Comparison of ENCODE assay signal across 1 cellular context in the genomic region with DNA sequence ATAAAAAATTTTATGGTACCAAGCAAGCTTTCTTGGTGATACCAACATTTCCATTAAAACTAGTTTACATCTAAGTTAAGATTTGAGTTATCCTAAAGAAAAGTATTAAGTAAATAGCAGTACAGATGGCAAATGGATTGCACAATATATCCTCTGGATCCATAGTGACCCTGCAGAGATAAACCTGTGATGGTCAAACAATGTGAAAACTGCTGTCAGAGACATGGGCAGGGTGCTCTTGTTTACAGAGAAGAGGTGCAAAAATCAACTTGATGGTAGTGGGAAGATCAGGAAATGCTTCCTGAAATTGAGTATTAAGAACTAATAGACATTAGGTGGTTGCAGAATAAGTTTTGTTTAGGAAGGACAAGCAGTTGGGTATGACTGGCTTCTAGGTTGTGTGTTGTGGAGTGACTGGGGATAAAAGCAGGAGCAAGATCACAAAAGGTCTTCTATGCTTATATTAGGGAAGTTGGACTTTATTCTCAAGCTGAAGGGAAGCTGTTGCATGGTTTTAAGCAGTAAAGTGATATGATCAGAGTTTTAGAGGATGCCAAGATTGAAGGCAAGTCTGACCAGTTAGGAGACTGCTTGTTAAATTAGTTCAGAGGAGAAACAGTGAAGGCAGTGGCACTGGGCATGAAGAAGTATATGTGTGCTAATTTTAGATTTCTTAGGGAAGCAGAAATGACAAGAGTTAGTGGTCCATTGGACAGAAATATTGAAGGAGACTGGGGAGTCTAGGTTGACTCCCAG.
TF ChIP-seq lines count a peak whose summit lies in the region.

No MANE protein-coding gene starts in this region.

TF ChIP-seq in HepG2, 621 proteins besides CTCF, POLR2A, EP300 and RAD21 (continued from another document and continues in another):
- TF ChIP-seq, protein P1, sequence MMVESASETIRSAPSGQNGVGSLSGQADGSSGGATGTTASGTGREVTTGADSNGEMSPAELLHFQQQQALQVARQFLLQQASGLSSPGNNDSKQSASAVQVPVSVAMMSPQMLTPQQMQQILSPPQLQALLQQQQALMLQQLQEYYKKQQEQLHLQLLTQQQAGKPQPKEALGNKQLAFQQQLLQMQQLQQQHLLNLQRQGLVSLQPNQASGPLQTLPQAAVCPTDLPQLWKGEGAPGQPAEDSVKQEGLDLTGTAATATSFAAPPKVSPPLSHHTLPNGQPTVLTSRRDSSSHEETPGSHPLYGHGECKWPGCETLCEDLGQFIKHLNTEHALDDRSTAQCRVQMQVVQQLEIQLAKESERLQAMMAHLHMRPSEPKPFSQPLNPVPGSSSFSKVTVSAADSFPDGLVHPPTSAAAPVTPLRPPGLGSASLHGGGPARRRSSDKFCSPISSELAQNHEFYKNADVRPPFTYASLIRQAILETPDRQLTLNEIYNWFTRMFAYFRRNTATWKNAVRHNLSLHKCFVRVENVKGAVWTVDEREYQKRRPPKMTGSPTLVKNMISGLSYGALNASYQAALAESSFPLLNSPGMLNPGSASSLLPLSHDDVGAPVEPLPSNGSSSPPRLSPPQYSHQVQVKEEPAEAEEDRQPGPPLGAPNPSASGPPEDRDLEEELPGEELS (CRISPR knock-in tag; IDR thresholded peaks at IDR 0.05): peak; percentile 96
- TF ChIP-seq BCL6 (CRISPR knock-in tag; IDR thresholded peaks at IDR 0.05) (peak; percentile 67), HOXA3 (CRISPR knock-in tag; IDR thresholded peaks at IDR 0.05) (peak; percentile 61), UBTF (CRISPR knock-in tag; IDR thresholded peaks at IDR 0.05) (no peak), MXD4 (CRISPR knock-in tag; IDR thresholded peaks at IDR 0.05) (no peak), EHMT2 (IDR thresholded peaks at IDR 0.05; ENCODE audit: borderline replicate concordance, low read depth, low read length) (peak; percentile 79; the same call in 1 of the 2 replicates), ZNF138 (CRISPR knock-in tag; IDR thresholded peaks at IDR 0.05; ENCODE audit: low read depth) (no peak), HNRNPUL1 (IDR thresholded peaks at IDR 0.05; ENCODE audit: low read depth, low read length) (no peak), SUZ12 (IDR thresholded peaks at IDR 0.05; ENCODE audit: low read depth, low read length) (no peak), NFRKB (IDR thresholded peaks at IDR 0.05) (no peak), SCMH1 (CRISPR knock-in tag; IDR thresholded peaks at IDR 0.05; ENCODE audit: borderline replicate concordance) (no peak), ZBTB8A (CRISPR knock-in tag; IDR thresholded peaks at IDR 0.05; ENCODE audit: borderline replicate concordance, low read depth) (no peak), RFX5 (IDR thresholded peaks at IDR 0.05; ENCODE audit: low read depth, low read length) (no peak), KDM6A (CRISPR knock-in tag; IDR thresholded peaks at IDR 0.05; ENCODE audit: low read depth) (0 out of 2 replicates have a peak, but pooled peaks have one; percentile 24), DNMT3B (CRISPR knock-in tag; conservative IDR thresholded peaks at IDR 0.05) (no peak), ZNF343 (CRISPR knock-in tag; IDR thresholded peaks at IDR 0.05) (no peak), PPARG (CRISPR knock-in tag; conservative IDR thresholded peaks at IDR 0.05) (peak; percentile 66; the same call in 1 of the 2 replicates), TCF7 (IDR thresholded peaks at IDR 0.05; ENCODE audit: low read depth) (peak; percentile 57; the same call in 1 of the 2 replicates), IRX3 (CRISPR knock-in tag; IDR thresholded peaks at IDR 0.05; ENCODE audit: borderline replicate concordance, low read depth) (no peak), ZHX2 (IDR thresholded peaks at IDR 0.05; ENCODE audit: low read depth) (no peak), ZHX2 (CRISPR knock-in tag; IDR thresholded peaks at IDR 0.05; ENCODE audit: borderline replicate concordance) (no peak), ZNF510 (CRISPR knock-in tag; IDR thresholded peaks at IDR 0.05; ENCODE audit: low read depth) (no peak), LCORL (IDR thresholded peaks at IDR 0.05) (no peak), LCORL (CRISPR knock-in tag; IDR thresholded peaks at IDR 0.05) (peak; percentile 62; the same call in 1 of the 2 replicates), ZNF724P (CRISPR knock-in tag; IDR thresholded peaks at IDR 0.05; ENCODE audit: borderline replicate concordance) (no peak), NFKBIZ (CRISPR knock-in tag; IDR thresholded peaks at IDR 0.05) (no peak), SP1 (IDR thresholded peaks at IDR 0.05) (no peak), SP1 (CRISPR knock-in tag; IDR thresholded peaks at IDR 0.05) (no peak)
- TF ChIP-seq, protein P2, sequence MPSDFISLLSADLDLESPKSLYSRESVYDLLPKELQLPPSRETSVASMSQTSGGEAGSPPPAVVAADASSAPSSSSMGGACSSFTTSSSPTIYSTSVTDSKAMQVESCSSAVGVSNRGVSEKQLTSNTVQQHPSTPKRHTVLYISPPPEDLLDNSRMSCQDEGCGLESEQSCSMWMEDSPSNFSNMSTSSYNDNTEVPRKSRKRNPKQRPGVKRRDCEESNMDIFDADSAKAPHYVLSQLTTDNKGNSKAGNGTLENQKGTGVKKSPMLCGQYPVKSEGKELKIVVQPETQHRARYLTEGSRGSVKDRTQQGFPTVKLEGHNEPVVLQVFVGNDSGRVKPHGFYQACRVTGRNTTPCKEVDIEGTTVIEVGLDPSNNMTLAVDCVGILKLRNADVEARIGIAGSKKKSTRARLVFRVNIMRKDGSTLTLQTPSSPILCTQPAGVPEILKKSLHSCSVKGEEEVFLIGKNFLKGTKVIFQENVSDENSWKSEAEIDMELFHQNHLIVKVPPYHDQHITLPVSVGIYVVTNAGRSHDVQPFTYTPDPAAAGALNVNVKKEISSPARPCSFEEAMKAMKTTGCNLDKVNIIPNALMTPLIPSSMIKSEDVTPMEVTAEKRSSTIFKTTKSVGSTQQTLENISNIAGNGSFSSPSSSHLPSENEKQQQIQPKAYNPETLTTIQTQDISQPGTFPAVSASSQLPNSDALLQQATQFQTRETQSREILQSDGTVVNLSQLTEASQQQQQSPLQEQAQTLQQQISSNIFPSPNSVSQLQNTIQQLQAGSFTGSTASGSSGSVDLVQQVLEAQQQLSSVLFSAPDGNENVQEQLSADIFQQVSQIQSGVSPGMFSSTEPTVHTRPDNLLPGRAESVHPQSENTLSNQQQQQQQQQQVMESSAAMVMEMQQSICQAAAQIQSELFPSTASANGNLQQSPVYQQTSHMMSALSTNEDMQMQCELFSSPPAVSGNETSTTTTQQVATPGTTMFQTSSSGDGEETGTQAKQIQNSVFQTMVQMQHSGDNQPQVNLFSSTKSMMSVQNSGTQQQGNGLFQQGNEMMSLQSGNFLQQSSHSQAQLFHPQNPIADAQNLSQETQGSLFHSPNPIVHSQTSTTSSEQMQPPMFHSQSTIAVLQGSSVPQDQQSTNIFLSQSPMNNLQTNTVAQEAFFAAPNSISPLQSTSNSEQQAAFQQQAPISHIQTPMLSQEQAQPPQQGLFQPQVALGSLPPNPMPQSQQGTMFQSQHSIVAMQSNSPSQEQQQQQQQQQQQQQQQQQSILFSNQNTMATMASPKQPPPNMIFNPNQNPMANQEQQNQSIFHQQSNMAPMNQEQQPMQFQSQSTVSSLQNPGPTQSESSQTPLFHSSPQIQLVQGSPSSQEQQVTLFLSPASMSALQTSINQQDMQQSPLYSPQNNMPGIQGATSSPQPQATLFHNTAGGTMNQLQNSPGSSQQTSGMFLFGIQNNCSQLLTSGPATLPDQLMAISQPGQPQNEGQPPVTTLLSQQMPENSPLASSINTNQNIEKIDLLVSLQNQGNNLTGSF (CRISPR knock-in tag; IDR thresholded peaks at IDR 0.05): no peak
- TF ChIP-seq, protein P3, sequence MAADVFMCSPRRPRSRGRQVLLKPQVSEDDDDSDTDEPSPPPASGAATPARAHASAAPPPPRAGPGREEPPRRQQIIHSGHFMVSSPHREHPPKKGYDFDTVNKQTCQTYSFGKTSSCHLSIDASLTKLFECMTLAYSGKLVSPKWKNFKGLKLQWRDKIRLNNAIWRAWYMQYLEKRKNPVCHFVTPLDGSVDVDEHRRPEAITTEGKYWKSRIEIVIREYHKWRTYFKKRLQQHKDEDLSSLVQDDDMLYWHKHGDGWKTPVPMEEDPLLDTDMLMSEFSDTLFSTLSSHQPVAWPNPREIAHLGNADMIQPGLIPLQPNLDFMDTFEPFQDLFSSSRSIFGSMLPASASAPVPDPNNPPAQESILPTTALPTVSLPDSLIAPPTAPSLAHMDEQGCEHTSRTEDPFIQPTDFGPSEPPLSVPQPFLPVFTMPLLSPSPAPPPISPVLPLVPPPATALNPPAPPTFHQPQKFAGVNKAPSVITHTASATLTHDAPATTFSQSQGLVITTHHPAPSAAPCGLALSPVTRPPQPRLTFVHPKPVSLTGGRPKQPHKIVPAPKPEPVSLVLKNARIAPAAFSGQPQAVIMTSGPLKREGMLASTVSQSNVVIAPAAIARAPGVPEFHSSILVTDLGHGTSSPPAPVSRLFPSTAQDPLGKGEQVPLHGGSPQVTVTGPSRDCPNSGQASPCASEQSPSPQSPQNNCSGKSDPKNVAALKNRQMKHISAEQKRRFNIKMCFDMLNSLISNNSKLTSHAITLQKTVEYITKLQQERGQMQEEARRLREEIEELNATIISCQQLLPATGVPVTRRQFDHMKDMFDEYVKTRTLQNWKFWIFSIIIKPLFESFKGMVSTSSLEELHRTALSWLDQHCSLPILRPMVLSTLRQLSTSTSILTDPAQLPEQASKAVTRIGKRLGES (CRISPR knock-in tag; IDR thresholded peaks at IDR 0.05; ENCODE audit: borderline replicate concordance): no peak
- TF ChIP-seq, protein P4, sequence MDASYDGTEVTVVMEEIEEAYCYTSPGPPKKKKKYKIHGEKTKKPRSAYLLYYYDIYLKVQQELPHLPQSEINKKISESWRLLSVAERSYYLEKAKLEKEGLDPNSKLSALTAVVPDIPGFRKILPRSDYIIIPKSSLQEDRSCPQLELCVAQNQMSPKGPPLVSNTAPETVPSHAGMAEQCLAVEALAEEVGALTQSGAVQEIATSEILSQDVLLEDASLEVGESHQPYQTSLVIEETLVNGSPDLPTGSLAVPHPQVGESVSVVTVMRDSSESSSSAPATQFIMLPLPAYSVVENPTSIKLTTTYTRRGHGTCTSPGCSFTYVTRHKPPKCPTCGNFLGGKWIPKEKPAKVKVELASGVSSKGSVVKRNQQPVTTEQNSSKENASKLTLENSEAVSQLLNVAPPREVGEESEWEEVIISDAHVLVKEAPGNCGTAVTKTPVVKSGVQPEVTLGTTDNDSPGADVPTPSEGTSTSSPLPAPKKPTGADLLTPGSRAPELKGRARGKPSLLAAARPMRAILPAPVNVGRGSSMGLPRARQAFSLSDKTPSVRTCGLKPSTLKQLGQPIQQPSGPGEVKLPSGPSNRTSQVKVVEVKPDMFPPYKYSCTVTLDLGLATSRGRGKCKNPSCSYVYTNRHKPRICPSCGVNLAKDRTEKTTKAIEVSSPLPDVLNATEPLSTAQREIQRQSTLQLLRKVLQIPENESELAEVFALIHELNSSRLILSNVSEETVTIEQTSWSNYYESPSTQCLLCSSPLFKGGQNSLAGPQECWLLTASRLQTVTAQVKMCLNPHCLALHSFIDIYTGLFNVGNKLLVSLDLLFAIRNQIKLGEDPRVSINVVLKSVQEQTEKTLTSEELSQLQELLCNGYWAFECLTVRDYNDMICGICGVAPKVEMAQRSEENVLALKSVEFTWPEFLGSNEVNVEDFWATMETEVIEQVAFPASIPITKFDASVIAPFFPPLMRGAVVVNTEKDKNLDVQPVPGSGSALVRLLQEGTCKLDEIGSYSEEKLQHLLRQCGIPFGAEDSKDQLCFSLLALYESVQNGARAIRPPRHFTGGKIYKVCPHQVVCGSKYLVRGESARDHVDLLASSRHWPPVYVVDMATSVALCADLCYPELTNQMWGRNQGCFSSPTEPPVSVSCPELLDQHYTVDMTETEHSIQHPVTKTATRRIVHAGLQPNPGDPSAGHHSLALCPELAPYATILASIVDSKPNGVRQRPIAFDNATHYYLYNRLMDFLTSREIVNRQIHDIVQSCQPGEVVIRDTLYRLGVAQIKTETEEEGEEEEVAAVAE (CRISPR knock-in tag; IDR thresholded peaks at IDR 0.05; ENCODE audit: borderline replicate concordance): peak; percentile 63; the same call in 1 of the 2 replicates
